1 cellular context compared by ENCODE assay signal in genomic region chr5:601771-602465, GRCh38.
TF ChIP-seq lines count a peak whose summit lies in the region.

No MANE protein-coding gene starts in this region.

TF ChIP-seq in HepG2, 621 proteins besides CTCF, POLR2A, EP300 and RAD21 (continued from another document):
- TF ChIP-seq AFF4 (CRISPR knock-in tag; IDR thresholded peaks at IDR 0.05) (no peak), ZNF644 (CRISPR knock-in tag; IDR thresholded peaks at IDR 0.05; ENCODE audit: low read depth) (no peak), NFAT5 (CRISPR knock-in tag; IDR thresholded peaks at IDR 0.05) (no peak), ZNF510 (CRISPR knock-in tag; IDR thresholded peaks at IDR 0.05; ENCODE audit: low read depth) (no peak), ELF3 (CRISPR knock-in tag; IDR thresholded peaks at IDR 0.05) (no peak), PRMT3 (CRISPR knock-in tag; IDR thresholded peaks at IDR 0.05; ENCODE audit: borderline replicate concordance, low read depth) (no peak), ZSCAN12 (CRISPR knock-in tag; IDR thresholded peaks at IDR 0.05) (no peak), POGK (CRISPR knock-in tag; conservative IDR thresholded peaks at IDR 0.05) (no peak), E2F5 (CRISPR knock-in tag; conservative IDR thresholded peaks at IDR 0.05) (no peak), ZNF235 (CRISPR knock-in tag; IDR thresholded peaks at IDR 0.05; ENCODE audit: borderline replicate concordance) (no peak)
